22 cellular contexts compared by ENCODE assay signal in the genomic region with DNA sequence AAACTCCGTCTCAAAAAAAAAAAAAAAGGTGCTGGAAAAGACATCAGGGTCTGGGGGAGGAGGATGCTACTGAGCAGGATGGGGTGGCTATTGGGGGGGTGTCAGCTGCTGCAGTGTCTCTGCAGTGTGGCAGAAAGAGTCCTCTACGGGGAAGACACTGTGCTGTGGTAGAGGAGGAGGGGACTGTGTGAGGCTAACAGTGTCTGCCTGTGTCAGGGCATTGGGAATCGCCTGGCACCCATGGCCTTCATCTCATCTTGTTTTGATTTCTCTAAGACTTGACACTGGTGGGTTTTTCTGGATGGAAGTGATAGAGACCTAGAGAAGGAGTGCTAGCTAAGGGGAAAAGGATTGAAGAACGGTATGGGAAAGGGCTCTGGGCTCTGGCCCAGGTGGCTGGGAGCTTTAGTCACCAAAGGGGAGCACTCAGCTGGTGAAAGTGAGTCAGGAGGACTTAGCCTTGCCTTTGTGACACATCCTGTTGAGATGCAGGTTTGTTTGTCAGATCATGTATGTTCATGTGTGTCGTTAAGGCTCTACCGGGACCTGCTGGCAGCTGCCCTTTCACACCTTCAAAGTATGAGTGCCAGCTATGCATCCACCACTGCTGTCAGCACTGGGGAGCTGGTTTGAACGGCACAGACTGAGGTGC.
A peak's percentile ranks its signal among the peaks of the same experiment; 100 is the strongest.
DNase-seq lines count a peak whose midpoint lies in the region; ATAC-seq and TF ChIP-seq lines count a peak whose summit lies in the region.
"Had no signal": no experiment of that assay in that cellular context is flagged by ENCODE, and none has a peak within 500 bp of the region (broad histone marks: within the 10 kb centered on the region; RNA-seq: fewer than 3 reads in every experiment).

No MANE protein-coding gene starts in this region.

- no peaks in the 10 kb centered on the region for H3K9me3 Mint-ChIP-seq in nephron progenitor cell
- H3K9me3 Mint-ChIP-seq: activated CD4-positive, alpha-beta memory T cell treated with anti-CD3 and anti-CD28 coated beads, Interleukin-2, amount 10 ng/mL, durations not matched to agents 7 days and 5 days; T-helper 1 cell treated with Interleukin-12 subunit alpha and Interleukin-12 subunit beta and Interleukin-4 antibody, amounts not matched to agents 30 μg/mL and 1 μg/mL, for 36 hours had no signal

- peaks cover 6% of the 10 kb centered on the region for H3K4me1 Mint-ChIP-seq in nephron progenitor cell
- H3K4me1 Mint-ChIP-seq: activated CD4-positive, alpha-beta memory T cell treated with anti-CD3 and anti-CD28 coated beads, Interleukin-2, amount 10 ng/mL, durations not matched to agents 7 days and 5 days had no signal

- H3K4me3 Mint-ChIP-seq in nephron progenitor cell, result no peak overlapping the region
- H3K4me3 Mint-ChIP-seq: activated CD4-positive, alpha-beta memory T cell treated with anti-CD3 and anti-CD28 coated beads, Interleukin-2, amount 10 ng/mL, durations not matched to agents 7 days and 5 days; T-helper 1 cell treated with Interleukin-12 subunit alpha and Interleukin-12 subunit beta and Interleukin-4 antibody, amounts not matched to agents 30 μg/mL and 1 μg/mL, for 36 hours had no signal

- no peak overlapping the region for H3K4me3 ChIP-seq in epithelial cell of esophagus (ENCODE audit: low read length)
- H3K4me3 ChIP-seq: SK-N-MC, smooth muscle cell, upper lobe of left lung had no signal

- H3K36me3 Mint-ChIP-seq in nephron progenitor cell (ENCODE audit: low read depth), result peaks cover 26% of the 10 kb centered on the region

- no peak for ATAC-seq in HG03439 (IDR thresholded peaks at IDR 0.05; ENCODE audit: unreplicated experiment)
- ATAC-seq: HCT116 had no signal

- TF ChIP-seq CTCF in epithelial cell of esophagus (IDR thresholded peaks at IDR 0.05; ENCODE audit: insufficient read depth, low read depth, low read length, missing control alignments) (no peak), nephron progenitor cell (IDR thresholded peaks at IDR 0.05) (no peak)

- DNase-seq in DMS53 (lab: John Stamatoyannopoulos, UW) (peak; percentile 43), DMS53 treated with DMSO at 0.1 percent for 48 hours (lab: John Stamatoyannopoulos, UW; ENCODE audit: unreplicated experiment) (no peak), epithelial cell of esophagus (ENCODE audit: low read depth) (peak; percentile 84), nephron progenitor cell (no peak), HUDEP-2 (lab: John Stamatoyannopoulos, UW; ENCODE audit: unreplicated experiment in 76 of 76) (no peak), NCI-H226 (no peak), NCI-H2196 treated with DMSO at 0.1 percent for 48 hours (lab: John Stamatoyannopoulos, UW; ENCODE audit: unreplicated experiment) (no peak)
- DNase-seq: activated CD4-positive, alpha-beta memory T cell treated with anti-CD3 and anti-CD28 coated beads, Interleukin-2, amount 10 ng/mL, durations not matched to agents 7 days and 5 days; activated CD4-positive, CD25-positive, alpha-beta regulatory T cell treated with anti-CD3 and anti-CD28 coated beads, Interleukin-2, amount 50 U/mL, for 72 hours; activated CD8-positive, alpha-beta memory T cell treated with anti-CD3 and anti-CD28 coated beads, Interleukin-2, amount 50 U/mL, for 48 hours; brain microvascular endothelial cell; Caco-2; MV-4-11; NCI-H1436 treated with DMSO at 0.1 percent for 48 hours; NCI-H446 treated with DMSO at 0.1 percent for 48 hours; stimulated activated CD4-positive, alpha-beta T cell treated with anti-CD3 and anti-CD28 coated beads, Interleukin-1b, Interleukin-23, amount 100 ng/mL, for 48 hours; upper lobe of left lung had no signal

- H3K27me3 Mint-ChIP-seq in nephron progenitor cell (ENCODE audit: low read depth, poor library complexity), result no peaks in the 10 kb centered on the region
- H3K27me3 Mint-ChIP-seq: activated CD4-positive, alpha-beta memory T cell treated with anti-CD3 and anti-CD28 coated beads, Interleukin-2, amount 10 ng/mL, durations not matched to agents 7 days and 5 days had no signal

- H3K27ac Mint-ChIP-seq in nephron progenitor cell, result peak overlapping the region; percentile 22
- H3K27ac Mint-ChIP-seq: activated CD4-positive, alpha-beta memory T cell treated with anti-CD3 and anti-CD28 coated beads, Interleukin-2, amount 10 ng/mL, durations not matched to agents 7 days and 5 days; T-helper 1 cell treated with Interleukin-12 subunit alpha and Interleukin-12 subunit beta and Interleukin-4 antibody, amounts not matched to agents 30 μg/mL and 1 μg/mL, for 36 hours had no signal

Comparison
In these comparisons a context has a peak if more than half of its experiments do, and no peak if none do; other contexts are left out.
1. DNase-seq: peak in DMS53 (single experiment) and epithelial cell of esophagus (single experiment); none in DMS53 treated with DMSO at 0.1 percent for 48 hours (single experiment), nephron progenitor cell (single experiment), HUDEP-2 (0 of 76), NCI-H226 (single experiment) and NCI-H2196 treated with DMSO at 0.1 percent for 48 hours (single experiment).